Comparison of ENCODE assay signal across 8 cellular contexts in genomic region chr12:109994262-109995175, GRCh38. TPM values are rescaled to one million over a fixed set of nuclear protein-coding genes. Genes with fewer than 3 reads are reported as not detected.
A peak's percentile ranks its signal among the peaks of the same experiment; 100 is the strongest.
DNase-seq lines count a peak whose midpoint lies in the region; ATAC-seq and TF ChIP-seq lines count a peak whose summit lies in the region.

No MANE protein-coding gene starts in this region.

- peaks cover 9% of the 10 kb centered on the region for H3K36me3 ChIP-seq in CD8-positive, alpha-beta memory T cell (ENCODE audit: insufficient read depth, low read length)

- no peak for TF ChIP-seq CTCF in cardiac fibroblast (IDR thresholded peaks at IDR 0.05; ENCODE audit: low read depth, low read length)

- CTCF ChIA-PET in CD8-positive, alpha-beta memory T cell (lab: Charles Lee), result interaction anchor here (1.0 to 1.8 kb wide), 3 partner anchors 19 to 93 kb away, joined by 3 to 5 read pairs (median 3); no protein-coding TSS in a partner anchor

- H3K4me3 Mint-ChIP-seq in CD8-positive, alpha-beta memory T cell, result peak overlapping the region; percentile 88 to 98 (median 97)
- peak overlapping the region; percentile 89 for H3K4me3 Mint-ChIP-seq in natural killer cell treated with Interleukin-12 subunit alpha and Interleukin-12 subunit beta and Interleukin-15 and Interleukin-18, amount 100 ng/mL, for 72 hours

- no peak for ATAC-seq in natural killer cell treated with Interleukin-12 subunit alpha and Interleukin-12 subunit beta and Interleukin-15 and Interleukin-18, amount 100 ng/mL, for 72 hours
- ATAC-seq in HG02970 (IDR thresholded peaks at IDR 0.05; ENCODE audit: low FRiP score, unreplicated experiment), result no peak
- no peak for ATAC-seq in HG02759 (IDR thresholded peaks at IDR 0.05; ENCODE audit: unreplicated experiment)

- H3K4me3 ChIP-seq in CD8-positive, alpha-beta memory T cell (ENCODE audit: low read length), result peak overlapping the region; percentile 77
- H3K4me3 ChIP-seq in cardiac fibroblast (replicated peaks in 1 of 2; ENCODE audit: low read depth in 2 of 2, low read length in 2 of 2), result peak overlapping the region; percentile 91 to 97

- DNase-seq in CD8-positive, alpha-beta memory T cell, result peak in 1 of 5 donors; percentile 13
- DNase-seq in NCI-H69 (lab: John Stamatoyannopoulos, UW), result peak; percentile 11
- DNase-seq in cardiac fibroblast (ENCODE audit: low read depth in 2 of 2), result peak; percentile 30 to 51
- no peak for DNase-seq in natural killer cell treated with Interleukin-12 subunit alpha and Interleukin-12 subunit beta and Interleukin-15 and Interleukin-18, amount 100 ng/mL, for 72 hours (ENCODE audit: low spot score)
- DNase-seq in NCI-H1417 treated with DMSO at 0.1 percent for 48 hours (lab: John Stamatoyannopoulos, UW), result no peak
- no peak for DNase-seq in KG1 (lab: John Stamatoyannopoulos, UW)

- no peaks in the 10 kb centered on the region for H3K27me3 ChIP-seq in CD8-positive, alpha-beta memory T cell (ENCODE audit: insufficient read depth, low read length, poor library complexity, severe bottlenecking)

- H3K36me3 Mint-ChIP-seq in CD8-positive, alpha-beta memory T cell, result peaks cover 0 to 50% (median 2%) of the 10 kb centered on the region in 3 donors
- peaks cover 2% of the 10 kb centered on the region for H3K36me3 Mint-ChIP-seq in natural killer cell treated with Interleukin-12 subunit alpha and Interleukin-12 subunit beta and Interleukin-15 and Interleukin-18, amount 100 ng/mL, for 72 hours

- peak overlapping the region; percentile 74 to 99 (median 96) for H3K27ac Mint-ChIP-seq in CD8-positive, alpha-beta memory T cell
- peak overlapping the region; percentile 77 to 79 for H3K27ac Mint-ChIP-seq in natural killer cell treated with Interleukin-12 subunit alpha and Interleukin-12 subunit beta and Interleukin-15 and Interleukin-18, amount 100 ng/mL, for 72 hours

- peaks cover 37% of the 10 kb centered on the region for H3K4me1 ChIP-seq in CD8-positive, alpha-beta memory T cell (ENCODE audit: insufficient read depth, low read length)

- H3K27ac ChIP-seq in CD8-positive, alpha-beta memory T cell (ENCODE audit: low read depth, low read length), result peak overlapping the region; percentile 76

- no peaks in the 10 kb centered on the region for H3K9me3 Mint-ChIP-seq in CD8-positive, alpha-beta memory T cell
- H3K9me3 Mint-ChIP-seq in natural killer cell treated with Interleukin-12 subunit alpha and Interleukin-12 subunit beta and Interleukin-15 and Interleukin-18, amount 100 ng/mL, for 72 hours, result no peaks in the 10 kb centered on the region

- H3K27me3 Mint-ChIP-seq in CD8-positive, alpha-beta memory T cell, result no peaks in the 10 kb centered on the region
- H3K27me3 Mint-ChIP-seq in natural killer cell treated with Interleukin-12 subunit alpha and Interleukin-12 subunit beta and Interleukin-15 and Interleukin-18, amount 100 ng/mL, for 72 hours, result no peaks in the 10 kb centered on the region

- no peaks in the 10 kb centered on the region for H3K9me3 ChIP-seq in CD8-positive, alpha-beta memory T cell (ENCODE audit: low read length)

- POLR2A ChIA-PET in CD8-positive, alpha-beta memory T cell (lab: Charles Lee), result interaction anchor here (1.0 to 1.5 kb wide), 2 partner anchors 27 to 508 kb away, joined by 3 to 4 read pairs; partner anchors contain the start of genes RAD9B and VPS29

- peaks cover 66 to 84% (median 74%) of the 10 kb centered on the region in 3 donors for H3K4me1 Mint-ChIP-seq in CD8-positive, alpha-beta memory T cell
- peaks cover 46 to 66% of the 10 kb centered on the region in 2 donors for H3K4me1 Mint-ChIP-seq in natural killer cell treated with Interleukin-12 subunit alpha and Interleukin-12 subunit beta and Interleukin-15 and Interleukin-18, amount 100 ng/mL, for 72 hours (ENCODE audit: low read depth in 2 of 2)

RNA-seq across cellular contexts. Expression of gene GIT2, which starts 1.6 kb away (rescaled TPM):
- total RNA-seq in CD8-positive, alpha-beta memory T cell, result 10 to 100 TPM; 52.0 to 54.4 TPM
- polyA plus RNA-seq in CD8-positive, alpha-beta memory T cell, result 93.0 TPM
- total RNA-seq in natural killer cell treated with Interleukin-12 subunit alpha and Interleukin-12 subunit beta and Interleukin-15 and Interleukin-18, amount 100 ng/mL, for 72 hours, result 10 to 100 TPM; 87.5 to 94.2 TPM

RNA-seq across cellular contexts. Expression of gene ANKRD13A, which starts 4.7 kb away (rescaled TPM):
- 10 to 100 TPM; 38.1 to 41.1 TPM for total RNA-seq in CD8-positive, alpha-beta memory T cell
- 47.1 TPM for polyA plus RNA-seq in CD8-positive, alpha-beta memory T cell
- 10 to 100 TPM; 65.0 to 81.8 TPM for total RNA-seq in natural killer cell treated with Interleukin-12 subunit alpha and Interleukin-12 subunit beta and Interleukin-15 and Interleukin-18, amount 100 ng/mL, for 72 hours

RNA-seq across cellular contexts. Expression of gene C12orf76, which starts 53.8 kb away (rescaled TPM):
- total RNA-seq in CD8-positive, alpha-beta memory T cell, result 10 to 100 TPM; 11.7 to 12.7 TPM
- 17.3 TPM for polyA plus RNA-seq in CD8-positive, alpha-beta memory T cell
- total RNA-seq in natural killer cell treated with Interleukin-12 subunit alpha and Interleukin-12 subunit beta and Interleukin-15 and Interleukin-18, amount 100 ng/mL, for 72 hours, result 10 to 100 TPM; 10.1 to 12.3 TPM

Comparison
In these comparisons a context has a peak if more than half of its experiments do, and no peak if none do; other contexts are left out.
1. DNase-seq: peak in NCI-H69 (single experiment) and cardiac fibroblast (2 of 2); none in natural killer cell treated with Interleukin-12 subunit alpha and Interleukin-12 subunit beta and Interleukin-15 and Interleukin-18, amount 100 ng/mL, for 72 hours (single experiment), NCI-H1417 treated with DMSO at 0.1 percent for 48 hours (single experiment) and KG1 (single experiment).